In genomic region chr5:137022043-137022442, GRCh38 we compare ENCODE assay signal across 24 cellular contexts.
DNase-seq lines count a peak whose midpoint lies in the region; ATAC-seq and TF ChIP-seq lines count a peak whose summit lies in the region.
"Had no signal": no experiment of that assay in that cellular context is flagged by ENCODE, and none has a peak within 500 bp of the region (broad histone marks: within the 10 kb centered on the region; RNA-seq: fewer than 3 reads in every experiment).

No MANE protein-coding gene starts in this region.

- 38% methylated on average over 3 of the region's 3 CpGs for WGBS in right cardiac atrium

- H3K9me3 ChIP-seq in right cardiac atrium (ENCODE audit: control insufficient read depth, low read length), result no peaks in the 10 kb centered on the region
- no peaks in the 10 kb centered on the region for H3K9me3 ChIP-seq in colonic mucosa
- H3K9me3 ChIP-seq: gastroesophageal sphincter, ovary, upper lobe of right lung had no signal

- TF ChIP-seq CTCF in colonic mucosa (IDR thresholded peaks at IDR 0.05), result no peak

- intact Hi-C loops in Right ventricle myocardium superior (cut with DNase I), result no loop called here
- intact Hi-C loops in cardiac septum (cut with DNase I), result no loop called here
- intact Hi-C loops in right cardiac atrium (cut with DNase I), result no loop called here
- intact Hi-C loops in colonic mucosa (cut with DNase I), result no loop called here

- H3K9ac ChIP-seq in colonic mucosa (ENCODE audit: low read depth in 2 of 2, low read length in 2 of 2), result no peak overlapping the region

- peak; percentile 94 for ATAC-seq in Right ventricle myocardium superior (ENCODE audit: poor library complexity)
- ATAC-seq in right cardiac atrium, result peak; percentile 63 to 84
- ATAC-seq: activated CD8-positive, alpha-beta T cell treated with anti-CD3 and anti-CD28 coated beads, Interleukin-2, amount 10 ng/mL, durations not matched to agents 7 days and 5 days; gastroesophageal sphincter; naive thymus-derived CD8-positive, alpha-beta T cell; upper lobe of right lung had no signal

- no peaks in the 10 kb centered on the region for H3K36me3 ChIP-seq in colonic mucosa
- H3K36me3 ChIP-seq: cardiac muscle cell, gastroesophageal sphincter, ovary, upper lobe of right lung had no signal

- H3K4me3 ChIP-seq in right cardiac atrium (ENCODE audit: low read length) (no peak overlapping the region), colonic mucosa (no peak overlapping the region)
- H3K4me3 ChIP-seq: cardiac muscle cell, gastroesophageal sphincter, ovary, upper lobe of right lung had no signal

- peak; percentile 64 for DNase-seq in Right ventricle myocardium superior
- DNase-seq in cardiac septum (ENCODE audit: low spot score), result no peak
- DNase-seq in cerebellar cortex (ENCODE audit: low spot score), result peak; percentile 77
- peak; percentile 23 to 73 (median 60) for DNase-seq in right cardiac atrium
- DNase-seq in NCI-H510A (lab: John Stamatoyannopoulos, UW), result no peak
- no peak for DNase-seq in D341Med (ENCODE audit: low spot score)
- DNase-seq in colonic mucosa, result no peak
- no peak for DNase-seq in NCI-H526 treated with DMSO at 0.1 percent for 48 hours (lab: John Stamatoyannopoulos, UW)
- DNase-seq: activated CD4-positive, alpha-beta T cell treated with anti-CD3 and anti-CD28 coated beads for 1 hour; activated CD8-positive, alpha-beta T cell treated with anti-CD3 and anti-CD28 coated beads, Interleukin-2, amount 10 ng/mL, durations not matched to agents 7 days and 5 days; activated gamma-delta T cell treated with Interleukin-2 at 50 U/mL for 16 hours; activated T-cell treated with anti-CD3 and anti-CD28 coated beads, Interleukin-2, amount 50 U/mL, for 1 hour; GDM1; H9; kidney; naive thymus-derived CD8-positive, alpha-beta T cell; NCI-H1436; NCI-H526; T-helper 1 cell; upper lobe of right lung had no signal

- H3K4me1 ChIP-seq in right cardiac atrium (ENCODE audit: control insufficient read depth, insufficient read depth, low read length), result peaks cover 5% of the 10 kb centered on the region
- H3K4me1 ChIP-seq in colonic mucosa, result no peaks in the 10 kb centered on the region
- H3K4me1 ChIP-seq: gastroesophageal sphincter, upper lobe of right lung had no signal

- H3K27ac ChIP-seq in right cardiac atrium (ENCODE audit: low read length) (peak overlapping the region; percentile 30), colonic mucosa (no peak overlapping the region)
- H3K27ac ChIP-seq: cardiac muscle cell, epithelial cell of prostate, gastroesophageal sphincter, ovary, upper lobe of right lung had no signal

- no peaks in the 10 kb centered on the region for H3K27me3 ChIP-seq in right cardiac atrium (ENCODE audit: control insufficient read depth, insufficient read depth)
- H3K27me3 ChIP-seq in colonic mucosa, result no peaks in the 10 kb centered on the region
- H3K27me3 ChIP-seq: cardiac muscle cell, gastroesophageal sphincter, ovary, upper lobe of right lung had no signal

Comparison
In these comparisons a context has a peak if more than half of its experiments do, and no peak if none do; other contexts are left out.
1. DNase-seq: peak in Right ventricle myocardium superior (single experiment), cerebellar cortex (single experiment) and right cardiac atrium (3 of 3); none in cardiac septum (single experiment), NCI-H510A (single experiment), D341Med (single experiment), colonic mucosa (single experiment) and NCI-H526 treated with DMSO at 0.1 percent for 48 hours (single experiment).